Comparison of ENCODE assay signal across 10 cellular contexts in the genomic region with DNA sequence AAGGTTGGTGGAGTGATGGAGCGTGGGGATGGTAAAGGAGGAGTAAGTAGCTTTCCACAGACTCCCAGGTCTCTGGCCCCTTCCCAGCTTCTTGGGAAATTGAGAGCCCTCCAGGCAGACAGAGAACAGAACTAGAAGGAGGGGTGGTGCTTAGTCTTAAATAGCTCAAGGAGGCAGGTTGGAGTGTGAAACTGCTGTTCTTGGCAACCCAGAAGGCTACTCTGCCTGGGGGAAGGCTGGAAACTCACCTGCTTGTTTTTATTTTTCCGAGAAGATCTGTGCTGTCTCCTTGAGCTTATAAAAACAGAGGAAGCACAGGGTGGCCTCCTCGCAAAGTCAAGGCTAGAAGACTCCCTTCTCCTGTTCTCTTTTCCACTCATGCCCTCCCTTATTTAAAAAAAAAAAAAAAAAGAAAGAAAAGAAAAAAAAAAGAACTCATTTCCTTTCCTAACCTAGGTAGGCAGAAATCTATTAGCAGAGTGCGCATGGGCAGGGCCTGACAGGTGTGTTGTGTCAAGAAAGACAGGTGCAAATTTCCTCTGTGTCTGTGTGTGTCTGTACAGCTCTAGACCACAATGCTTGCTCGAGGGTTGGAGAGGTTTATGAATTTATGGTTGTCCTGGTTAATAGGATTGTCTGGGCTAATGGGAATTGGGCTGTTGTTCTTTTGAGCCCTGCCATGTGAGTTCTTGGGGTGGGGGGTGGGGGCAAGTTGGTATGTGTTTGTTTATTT. TPM values are rescaled to one million over a fixed set of nuclear protein-coding genes. Genes with fewer than 3 reads are reported as not detected.
DNase-seq lines count a peak whose midpoint lies in the region; ATAC-seq, FAIRE-seq and TF ChIP-seq lines count a peak whose summit lies in the region.
"Had no signal": no experiment of that assay in that cellular context is flagged by ENCODE, and none has a peak within 500 bp of the region (broad histone marks: within the 10 kb centered on the region; RNA-seq: fewer than 3 reads in every experiment).

No MANE protein-coding gene starts in this region.

- peak overlapping the region; percentile 92 for H3K4me3 Mint-ChIP-seq in activated CD4-positive, alpha-beta T cell treated with anti-CD3 and anti-CD28 coated beads, Interleukin-2, amount 10 ng/mL, durations not matched to agents 24 days and 14 days

- H3K27ac Mint-ChIP-seq in activated CD4-positive, alpha-beta T cell treated with anti-CD3 and anti-CD28 coated beads, Interleukin-2, amount 10 ng/mL, durations not matched to agents 24 days and 14 days: no peak overlapping the region

- DNase-seq in activated CD4-positive, alpha-beta T cell treated with anti-CD3 and anti-CD28 coated beads, Interleukin-2, amount 10 ng/mL, durations not matched to agents 24 days and 14 days: no peak
- DNase-seq in activated CD4-positive, alpha-beta T cell treated with anti-CD3 and anti-CD28 coated beads, Interleukin-2, amount 50 U/mL, for 48 hours: no peak
- DNase-seq in substantia nigra (lab: John Stamatoyannopoulos, UW) (peak in 1 of 49 donors; percentile 51), globus pallidus (ENCODE audit: low spot score) (no peak), frontal cortex (ENCODE audit: low spot score in 2 of 2) (no peak)
- DNase-seq: ACHN, GOT3 had no signal

- peaks cover 79% of the 10 kb centered on the region for H3K27me3 Mint-ChIP-seq in activated CD4-positive, alpha-beta T cell treated with anti-CD3 and anti-CD28 coated beads, Interleukin-2, amount 10 ng/mL, durations not matched to agents 24 days and 14 days

- intact Hi-C loops in activated CD4-positive, alpha-beta T cell treated with anti-CD3 and anti-CD28 coated beads, Interleukin-2, amount 10 ng/mL, durations not matched to agents 24 days and 14 days (cut with micrococcal nuclease): loop anchor here (5.0 kb wide), 1 partner anchor 197 kb away; no protein-coding TSS in a partner anchor

- H3K9me3 Mint-ChIP-seq in activated CD4-positive, alpha-beta T cell treated with anti-CD3 and anti-CD28 coated beads, Interleukin-2, amount 10 ng/mL, durations not matched to agents 24 days and 14 days: peaks cover 12% of the 10 kb centered on the region

- H3K79me2 ChIP-seq in OCI-LY1 (ENCODE audit: insufficient read depth, low read length): peaks cover 32% of the 10 kb centered on the region

- no peaks in the 10 kb centered on the region; the same call in 1 of the 2 replicates for H3K27me3 ChIP-seq in OCI-LY1 (ENCODE audit: insufficient read depth, low read length)
- H3K27me3 ChIP-seq in iPS-18a (ENCODE audit: control insufficient read depth, insufficient read depth, low read length): peaks cover 60% of the 10 kb centered on the region

- H2AFZ ChIP-seq in OCI-LY1 (ENCODE audit: low read length): no peak overlapping the region

- H3K4me1 ChIP-seq in OCI-LY1 (ENCODE audit: insufficient read depth, low read length, severe bottlenecking): peaks cover 42% of the 10 kb centered on the region
- H3K4me1 ChIP-seq in iPS-18a (ENCODE audit: control insufficient read depth, low read depth, low read length): peaks cover 22% of the 10 kb centered on the region

- peaks cover 29% of the 10 kb centered on the region for H3K4me1 Mint-ChIP-seq in activated CD4-positive, alpha-beta T cell treated with anti-CD3 and anti-CD28 coated beads, Interleukin-2, amount 10 ng/mL, durations not matched to agents 24 days and 14 days

- H3K9ac ChIP-seq in OCI-LY1 (ENCODE audit: low read length) (peak overlapping the region; percentile 85), iPS-18a (ENCODE audit: low read length) (peak overlapping the region; percentile 21)

- no peaks in the 10 kb centered on the region for H3K9me2 ChIP-seq in OCI-LY1 (ENCODE audit: low read depth, low read length)

- H3K36me3 Mint-ChIP-seq in activated CD4-positive, alpha-beta T cell treated with anti-CD3 and anti-CD28 coated beads, Interleukin-2, amount 10 ng/mL, durations not matched to agents 24 days and 14 days (ENCODE audit: low read depth): peaks cover 8% of the 10 kb centered on the region

- peak overlapping the region; percentile 85 for H3K4me2 ChIP-seq in OCI-LY1 (ENCODE audit: low read length)

- no peaks in the 10 kb centered on the region for H3K36me3 ChIP-seq in OCI-LY1 (ENCODE audit: insufficient read depth, low read length)
- no peaks in the 10 kb centered on the region for H3K36me3 ChIP-seq in iPS-18a (ENCODE audit: control insufficient read depth, low read depth, low read length)

- no peak for FAIRE-seq in frontal cortex (lab: Jason Lieb, UNC)

- H3K4me3 ChIP-seq in OCI-LY1 (ENCODE audit: low read depth, low read length, poor library complexity, severe bottlenecking) (peak overlapping the region; percentile 72), iPS-18a (ENCODE audit: low read length) (peak overlapping the region; percentile 76)

- H3K9me3 ChIP-seq in OCI-LY1 (ENCODE audit: low read length) (no peaks in the 10 kb centered on the region), iPS-18a (ENCODE audit: control insufficient read depth, low read depth, low read length) (no peaks in the 10 kb centered on the region)

- H3K27ac ChIP-seq in OCI-LY1 (ENCODE audit: low read depth, low read length, poor library complexity, severe bottlenecking): peak overlapping the region; percentile 93
- H3K27ac ChIP-seq in iPS-18a (ENCODE audit: low read length): no peak overlapping the region
- H3K27ac ChIP-seq in substantia nigra (ENCODE audit: low read depth, low read length, poor library complexity, severe bottlenecking): peak overlapping the region; percentile 95

- TF ChIP-seq CTCF in OCI-LY1 (IDR thresholded peaks at IDR 0.05; ENCODE audit: low read length): no peak

- H3F3A ChIP-seq in OCI-LY1 (ENCODE audit: insufficient read depth, low read length): no peaks in the 10 kb centered on the region

- no peaks in the 10 kb centered on the region for H4K20me1 ChIP-seq in OCI-LY1 (ENCODE audit: insufficient read depth, low read length)

- no peak for ATAC-seq in GM18909 (IDR thresholded peaks at IDR 0.05; ENCODE audit: poor library complexity, unreplicated experiment)

RNA-seq across cellular contexts. Expression of a gene that starts 2.1 kb away (rescaled TPM):
- not detected in 2 replicates for total RNA-seq in activated CD4-positive, alpha-beta T cell treated with anti-CD3 and anti-CD28 coated beads, Interleukin-2, amount 10 ng/mL, durations not matched to agents 24 days and 14 days
- 6.5 TPM for total RNA-seq in frontal cortex
